14 cellular contexts compared by ENCODE assay signal in the genomic region with DNA sequence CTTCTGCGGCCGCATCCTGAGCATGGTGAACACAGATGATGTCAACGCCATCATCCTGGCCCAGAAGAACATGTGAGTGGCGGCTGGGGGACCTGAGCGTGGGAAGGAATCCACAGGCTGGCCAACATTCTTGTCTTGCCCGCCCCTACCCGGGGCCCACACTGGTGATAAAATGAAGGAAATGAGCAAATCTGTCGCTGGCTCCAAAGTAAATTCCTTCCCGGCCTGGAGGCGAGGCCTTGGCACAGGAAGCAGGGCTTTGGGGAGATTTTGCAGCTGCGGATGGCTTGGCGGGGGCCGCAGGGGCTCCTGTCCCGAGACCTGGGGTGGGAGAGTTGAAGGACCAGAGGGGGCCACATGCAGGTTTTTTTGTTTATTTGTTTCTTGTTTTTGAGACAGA. TPM values are rescaled to one million over a fixed set of nuclear protein-coding genes. Genes with fewer than 3 reads are reported as not detected.
DNase-seq lines count a peak whose midpoint lies in the region; ATAC-seq and TF ChIP-seq lines count a peak whose summit lies in the region.
"Had no signal": no experiment of that assay in that cellular context is flagged by ENCODE, and none has a peak within 500 bp of the region (broad histone marks: within the 10 kb centered on the region; RNA-seq: fewer than 3 reads in every experiment).

No MANE protein-coding gene starts in this region.

- peak; percentile 2 for ATAC-seq in Right ventricle myocardium superior (ENCODE audit: poor library complexity)
- no peak for ATAC-seq in HG03342 (IDR thresholded peaks at IDR 0.05; ENCODE audit: unreplicated experiment)
- ATAC-seq in HG02884 (IDR thresholded peaks at IDR 0.05; ENCODE audit: unreplicated experiment), result no peak
- ATAC-seq: activated naive CD8-positive, alpha-beta T cell treated with anti-CD3 and anti-CD28 coated beads, Interleukin-2, amount 50 U/mL, for 24 hours; left colon had no signal

- H3K4me3 ChIP-seq in skeletal muscle cell (ENCODE audit: low read depth, low read length), result no peak overlapping the region

- CTCF ChIA-PET in RWPE1 (lab: Yijun Ruan, JAX), result no interaction called here

- no peak for TF ChIP-seq CTCF in RWPE1 (conservative IDR thresholded peaks at IDR 0.05; ENCODE audit: low read depth)

- POLR2A ChIA-PET in RWPE1 (lab: Yijun Ruan, JAX; ENCODE audit: low non-redundant PET), result no interaction called here

- H3K27ac ChIP-seq in RWPE1, result peak overlapping the region; percentile 50
- H3K27ac ChIP-seq: neutrophil, WERI-Rb-1 had no signal

- DNase-seq in RWPE1 (ENCODE audit: low spot score), result no peak
- DNase-seq in Right ventricle myocardium superior, result peak; percentile 60
- peak; percentile 47 for DNase-seq in skeletal muscle cell (ENCODE audit: low read depth)
- DNase-seq in NOMO-1 (lab: John Stamatoyannopoulos, UW; ENCODE audit: unreplicated experiment in 2 of 2), result no peak
- DNase-seq: activated CD8-positive, alpha-beta memory T cell treated with anti-CD3 and anti-CD28 coated beads, Interleukin-2, amount 50 U/mL, for 48 hours; activated naive CD8-positive, alpha-beta T cell treated with anti-CD3 and anti-CD28 coated beads, Interleukin-2, amount 50 U/mL, for 24 hours; DND-41; left colon; NCI-H2029; stimulated activated CD4-positive, alpha-beta T cell treated with anti-CD3 and anti-CD28 coated beads, Interleukin-1b, Interleukin-23, amount 100 ng/mL, for 48 hours; WERI-Rb-1 had no signal

- intact Hi-C loops in Right ventricle myocardium superior (cut with DNase I), result loop anchor here (5.0 kb wide), 1 partner anchor 110 kb away; no protein-coding TSS in a partner anchor

RNA-seq across cellular contexts. Expression of gene KXD1, which starts 4.4 kb away (rescaled TPM):
- total RNA-seq in Right ventricle myocardium superior, result 44.4 TPM

RNA-seq across cellular contexts. Expression of gene UBA52, which starts 9.6 kb away (rescaled TPM):
- total RNA-seq in Right ventricle myocardium superior, result 684 TPM

RNA-seq across cellular contexts. Expression of gene FKBP8, which starts 18.7 kb away (rescaled TPM):
- 182 TPM for total RNA-seq in Right ventricle myocardium superior

RNA-seq across cellular contexts. Expression of gene REX1BD, which starts 26.5 kb away (rescaled TPM):
- total RNA-seq in Right ventricle myocardium superior, result 94.8 TPM

RNA-seq across cellular contexts. Expression of gene ELL, which starts 40.2 kb away (rescaled TPM):
- 7.5 TPM for total RNA-seq in Right ventricle myocardium superior

Comparison
In these comparisons a context has a peak if more than half of its experiments do, and no peak if none do; other contexts are left out.
1. DNase-seq: peak in Right ventricle myocardium superior (single experiment) and skeletal muscle cell (single experiment); none in RWPE1 (single experiment) and NOMO-1 (0 of 2).